ENCODE assay signal across 12 cellular contexts in the genomic region with DNA sequence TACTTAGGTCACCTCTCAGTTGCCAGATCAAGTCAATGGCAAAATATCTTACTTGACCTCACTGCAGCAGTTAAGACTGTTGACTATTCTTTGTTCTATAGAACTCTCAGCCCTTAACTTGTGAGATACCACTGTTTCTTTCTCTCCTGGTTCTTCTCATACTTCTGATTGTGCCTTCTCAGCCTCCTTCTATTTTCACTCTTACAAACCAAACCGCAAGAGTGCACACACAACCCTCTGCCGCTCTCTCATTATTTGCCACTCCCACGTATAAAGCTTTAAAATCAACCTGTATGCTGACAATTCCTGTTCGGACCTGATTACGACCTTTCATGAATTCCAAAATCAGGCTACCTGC. TPM values are rescaled to one million over a fixed set of nuclear protein-coding genes. Genes with fewer than 3 reads are reported as not detected.
DNase-seq lines count a peak whose midpoint lies in the region; ATAC-seq and TF ChIP-seq lines count a peak whose summit lies in the region.
"Had no signal": no experiment of that assay in that cellular context is flagged by ENCODE, and none has a peak within 500 bp of the region (broad histone marks: within the 10 kb centered on the region; RNA-seq: fewer than 3 reads in every experiment).

No MANE protein-coding gene starts in this region.

- no peaks in the 10 kb centered on the region for H3K4me1 ChIP-seq in breast epithelium

- no peak for TF ChIP-seq POLR2A in breast epithelium (IDR thresholded peaks at IDR 0.05)

- H3K36me3 Mint-ChIP-seq in MCF 10A (ENCODE audit: insufficient read depth, unreplicated experiment) (peaks cover 14% of the 10 kb centered on the region), chondrocyte (ENCODE audit: low read depth) (peaks cover 3% of the 10 kb centered on the region)
- H3K36me3 Mint-ChIP-seq: activated naive CD8-positive, alpha-beta T cell had no signal

- intact Hi-C loops in MCF 10A (cut with micrococcal nuclease): no loop called here
- intact Hi-C loops in breast epithelium (cut with DNase I; ENCODE audit: low total_unique reads): no loop called here

- no peaks in the 10 kb centered on the region for H3K9me3 ChIP-seq in breast epithelium
- H3K9me3 ChIP-seq: A549, tibial nerve had no signal

- H3K9me3 Mint-ChIP-seq in MCF 10A (ENCODE audit: unreplicated experiment) (no peaks in the 10 kb centered on the region), chondrocyte (ENCODE audit: low read depth) (no peaks in the 10 kb centered on the region)

- TF ChIP-seq CTCF in MCF 10A (IDR thresholded peaks at IDR 0.05; ENCODE audit: unreplicated experiment): no peak
- TF ChIP-seq CTCF in breast epithelium (IDR thresholded peaks at IDR 0.05): no peak
- TF ChIP-seq CTCF in chondrocyte (IDR thresholded peaks at IDR 0.05): no peak

- H3K27me3 Mint-ChIP-seq in MCF 10A (ENCODE audit: insufficient read depth, unreplicated experiment) (no peaks in the 10 kb centered on the region), chondrocyte (ENCODE audit: low read depth) (no peaks in the 10 kb centered on the region)

- CTCF ChIA-PET in MCF 10A (lab: Yijun Ruan, JAX): interaction anchor here (0.9 to 5.2 kb wide), 3 partner anchors 11 to 864 kb away, joined by 3 to 55 read pairs (median 5); no protein-coding TSS in a partner anchor

- H3K4me1 Mint-ChIP-seq in MCF 10A (ENCODE audit: insufficient read depth, unreplicated experiment) (peaks cover 57% of the 10 kb centered on the region), chondrocyte (ENCODE audit: low read depth) (peaks cover 17% of the 10 kb centered on the region)

- ATAC-seq in HG02588 (IDR thresholded peaks at IDR 0.05; ENCODE audit: unreplicated experiment) (peak; percentile 26), HG03442 (IDR thresholded peaks at IDR 0.05; ENCODE audit: unreplicated experiment) (peak; percentile 35)
- ATAC-seq: A549 had no signal

- no peak overlapping the region for H3K4me3 ChIP-seq in breast epithelium
- H3K4me3 ChIP-seq: A549, PC-9, tibial nerve had no signal

- no peaks in the 10 kb centered on the region for H3K27me3 ChIP-seq in breast epithelium

- no peaks in the 10 kb centered on the region for H3K36me3 ChIP-seq in breast epithelium
- H3K36me3 ChIP-seq: tibial nerve had no signal

- H3K27ac ChIP-seq in breast epithelium: no peak overlapping the region
- H3K27ac ChIP-seq: A549, PC-9, tibial nerve had no signal

- DNase-seq in MCF 10A (ENCODE audit: unreplicated experiment) (no peak), breast epithelium (ENCODE audit: low spot score in 2 of 2) (no peak), NCI-H510A treated with DMSO at 0.1 percent for 48 hours (lab: John Stamatoyannopoulos, UW) (no peak), chondrocyte (ENCODE audit: low spot score) (no peak)
- no peak for DNase-seq in activated CD8-positive, alpha-beta memory T cell treated with anti-CD3 and anti-CD28 coated beads, Interleukin-2, amount 50 U/mL, for 4 hours
- no peak for DNase-seq in activated CD4-positive, CD25-positive, alpha-beta regulatory T cell (lab: John Stamatoyannopoulos, UW)
- DNase-seq: PC-9 had no signal

- no TSS peak for BruUV-seq in MCF 10A (replicated peaks; lab: Mats Ljungman, UMichigan)

- H3K27ac Mint-ChIP-seq in MCF 10A (ENCODE audit: low read depth, unreplicated experiment) (peak overlapping the region; percentile 61), chondrocyte (ENCODE audit: unreplicated experiment) (no peak overlapping the region)
- H3K27ac Mint-ChIP-seq: activated naive CD8-positive, alpha-beta T cell had no signal

- POLR2A ChIA-PET in MCF 10A (lab: Yijun Ruan, JAX): interaction anchor here (1.2 to 1.9 kb wide), 3 partner anchors 11 to 92 kb away, joined by 3 to 9 read pairs (median 5); no protein-coding TSS in a partner anchor

- no peak overlapping the region for H3K4me3 Mint-ChIP-seq in MCF 10A (ENCODE audit: unreplicated experiment)
- no peak overlapping the region for H3K4me3 Mint-ChIP-seq in chondrocyte (ENCODE audit: unreplicated experiment)
- H3K4me3 Mint-ChIP-seq: activated naive CD8-positive, alpha-beta T cell had no signal

RNA-seq across cellular contexts. Expression of gene E2F7, which starts 4.5 kb away (rescaled TPM):
- 23.5 and 34.4 TPM in 2 replicates for total RNA-seq in MCF 10A (2022)
- total RNA-seq in breast epithelium: under 1 TPM in 2 of 3 donors, not detected in 1; under 0.01 to 0.44 TPM
- total RNA-seq in chondrocyte: 2.0 to 5.0 TPM (median 2.8 TPM) in 3 replicates
